2 cellular contexts compared by ENCODE assay signal in genomic region chr5:91875133-91875779, GRCh38.
TF ChIP-seq lines count a peak whose summit lies in the region.

No MANE protein-coding gene starts in this region.

TF ChIP-seq in IMR-90, 13 proteins besides CTCF, POLR2A, EP300 and RAD21:
- TF ChIP-seq ELK1 (IDR thresholded peaks at IDR 0.05; ENCODE audit: borderline replicate concordance, low read depth, low read length) (no peak), MAFK (IDR thresholded peaks at IDR 0.05; ENCODE audit: low read depth, low read length) (no peak)

TF ChIP-seq in HepG2, 621 proteins besides CTCF, POLR2A, EP300 and RAD21:
- TF ChIP-seq ZNF547 (CRISPR knock-in tag; IDR thresholded peaks at IDR 0.05): no peak
- TF ChIP-seq DR1 (CRISPR knock-in tag; IDR thresholded peaks at IDR 0.05): no peak
- no peak for TF ChIP-seq SIN3A (IDR thresholded peaks at IDR 0.05; ENCODE audit: borderline replicate concordance, low read depth, low read length)
- TF ChIP-seq JDP2 (CRISPR knock-in tag; IDR thresholded peaks at IDR 0.05; ENCODE audit: borderline replicate concordance): no peak
- TF ChIP-seq TSC22D2 (CRISPR knock-in tag; IDR thresholded peaks at IDR 0.05; ENCODE audit: borderline replicate concordance): no peak
- TF ChIP-seq SAFB2 (CRISPR knock-in tag; IDR thresholded peaks at IDR 0.05; ENCODE audit: borderline replicate concordance, low read depth): no peak
- no peak for TF ChIP-seq ZNF850 (CRISPR knock-in tag; conservative IDR thresholded peaks at IDR 0.05)
- no peak for TF ChIP-seq ZMAT3 (CRISPR knock-in tag; conservative IDR thresholded peaks at IDR 0.05)
- TF ChIP-seq PITX1 (CRISPR knock-in tag; IDR thresholded peaks at IDR 0.05): no peak
- no peak for TF ChIP-seq TGIF2 (CRISPR knock-in tag; IDR thresholded peaks at IDR 0.05)
